24 cellular contexts compared by ENCODE assay signal in the genomic region with DNA sequence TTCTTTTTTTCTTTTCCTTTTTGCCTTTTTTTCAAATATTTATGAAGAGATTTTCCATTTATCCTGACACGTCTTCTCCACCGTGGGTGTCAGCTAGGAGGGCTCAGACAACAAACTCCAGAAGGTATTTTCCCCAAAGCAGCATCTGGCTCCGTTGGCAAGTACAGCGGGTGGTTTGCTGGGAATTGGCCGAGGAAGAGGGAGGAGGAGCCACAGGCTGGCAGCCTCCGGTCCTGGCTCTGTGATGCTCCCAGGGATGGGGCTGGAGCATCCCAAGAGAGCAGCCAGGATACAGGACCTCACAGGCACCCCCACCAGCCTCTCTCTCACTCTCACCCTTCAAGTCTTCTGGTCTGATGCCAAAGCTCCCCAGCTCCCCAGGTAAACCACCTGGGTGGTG. TPM values are rescaled to one million over a fixed set of nuclear protein-coding genes. Genes with fewer than 3 reads are reported as not detected.
A peak's percentile ranks its signal among the peaks of the same experiment; 100 is the strongest.
DNase-seq lines count a peak whose midpoint lies in the region; ATAC-seq and TF ChIP-seq lines count a peak whose summit lies in the region.
"Had no signal": no experiment of that assay in that cellular context is flagged by ENCODE, and none has a peak within 500 bp of the region (broad histone marks: within the 10 kb centered on the region; RNA-seq: fewer than 3 reads in every experiment).

No MANE protein-coding gene starts in this region.

- H3K27ac ChIP-seq in SJSA1 (peak overlapping the region; percentile 83), MM.1S (ENCODE audit: low read length) (no peak overlapping the region)
- H3K27ac ChIP-seq: colonic mucosa had no signal

- no peaks in the 10 kb centered on the region for H3F3A ChIP-seq in MM.1S (ENCODE audit: insufficient read depth, low read length)

- DNase-seq in A172 (ENCODE audit: low spot score) (peak; percentile 33), NCI-H1092 (lab: John Stamatoyannopoulos, UW) (peak; percentile 25), SJSA1 (ENCODE audit: low read depth in 1 of 2, low spot score in 2 of 2) (no peak), left lobe of liver (ENCODE audit: low spot score) (no peak), MM.1S (no peak)
- DNase-seq in stimulated activated effector memory CD8-positive, alpha-beta T cell treated with anti-CD3 and anti-CD28 coated beads, Interleukin-12 subunit alpha, Interleukin-12 subunit beta, amount 100 ng/mL, for 72 hours (ENCODE audit: low spot score in 2 of 2), result no peak
- no peak for DNase-seq in stimulated activated CD4-positive, alpha-beta T cell treated with anti-CD3 and anti-CD28 coated beads, Interleukin-15, amount 100 ng/mL, for 24 hours
- DNase-seq: ACHN; activated CD4-positive, alpha-beta T cell treated with anti-CD3 and anti-CD28 coated beads for 4 hours; activated CD8-positive, alpha-beta memory T cell treated with anti-CD3 and anti-CD28 coated beads, Interleukin-2, amount 50 U/mL, for 48 hours; activated naive CD4-positive, alpha-beta T cell; colonic mucosa; immature natural killer cell; naive thymus-derived CD8-positive, alpha-beta T cell; NCI-H1436; psoas muscle; stimulated activated CD4-positive, alpha-beta T cell treated with anti-CD3 and anti-CD28 coated beads, Interleukin-12 subunit alpha, Interleukin-12 subunit beta, amount 100 ng/mL, for 4 hours; stimulated activated naive CD8-positive, alpha-beta T cell treated with anti-CD3 and anti-CD28 coated beads, Interleukin-15, Interleukin-2, amounts not matched to agents 100 U/mL and 50 U/mL, for 24 hours; upper lobe of right lung had no signal

- H3K4me3 Mint-ChIP-seq in stimulated activated effector memory CD8-positive, alpha-beta T cell treated with anti-CD3 and anti-CD28 coated beads, Interleukin-12 subunit alpha, Interleukin-12 subunit beta, amount 100 ng/mL, for 72 hours, result no peak overlapping the region
- H3K4me3 Mint-ChIP-seq: immature natural killer cell; naive thymus-derived CD8-positive, alpha-beta T cell had no signal

- no peak overlapping the region for H3K4me2 ChIP-seq in MM.1S (ENCODE audit: low read depth, low read length)

- H3K4me3 ChIP-seq in SJSA1 (no peak overlapping the region), MM.1S (ENCODE audit: low read length) (no peak overlapping the region)
- H3K4me3 ChIP-seq: colonic mucosa, GM12878, lung, psoas muscle, upper lobe of right lung had no signal

- no peaks in the 10 kb centered on the region for H3K36me3 Mint-ChIP-seq in stimulated activated effector memory CD8-positive, alpha-beta T cell treated with anti-CD3 and anti-CD28 coated beads, Interleukin-12 subunit alpha, Interleukin-12 subunit beta, amount 100 ng/mL, for 72 hours
- H3K36me3 Mint-ChIP-seq: immature natural killer cell; naive thymus-derived CD8-positive, alpha-beta T cell had no signal

- H3K9me3 Mint-ChIP-seq in stimulated activated effector memory CD8-positive, alpha-beta T cell treated with anti-CD3 and anti-CD28 coated beads, Interleukin-12 subunit alpha, Interleukin-12 subunit beta, amount 100 ng/mL, for 72 hours, result no peaks in the 10 kb centered on the region
- H3K9me3 Mint-ChIP-seq: immature natural killer cell; naive thymus-derived CD8-positive, alpha-beta T cell had no signal

- H3K4me1 Mint-ChIP-seq in stimulated activated effector memory CD8-positive, alpha-beta T cell treated with anti-CD3 and anti-CD28 coated beads, Interleukin-12 subunit alpha, Interleukin-12 subunit beta, amount 100 ng/mL, for 72 hours, result no peaks in the 10 kb centered on the region
- H3K4me1 Mint-ChIP-seq: immature natural killer cell; naive thymus-derived CD8-positive, alpha-beta T cell had no signal

- H3K9me3 ChIP-seq in SJSA1 (replicated peaks), result no peaks in the 10 kb centered on the region
- H3K9me3 ChIP-seq in MM.1S (replicated peaks; ENCODE audit: insufficient read depth, low read length), result no peaks in the 10 kb centered on the region
- H3K9me3 ChIP-seq: colonic mucosa, psoas muscle, upper lobe of right lung had no signal

- no peak overlapping the region for H2AFZ ChIP-seq in MM.1S (ENCODE audit: low read length)

- no peaks in the 10 kb centered on the region for H3K27me3 ChIP-seq in SJSA1 (replicated peaks)
- no peaks in the 10 kb centered on the region; the same call in 1 of the 2 replicates for H3K27me3 ChIP-seq in MM.1S (replicated peaks; ENCODE audit: insufficient read depth, low read length)
- H3K27me3 ChIP-seq: colonic mucosa, upper lobe of right lung had no signal

- no peaks in the 10 kb centered on the region for H3K9me2 ChIP-seq in MM.1S (replicated peaks; ENCODE audit: insufficient read depth, low read length)

- TF ChIP-seq CTCF in MM.1S (IDR thresholded peaks at IDR 0.05; ENCODE audit: low read length), result no peak

- H3K4me1 ChIP-seq in SJSA1 (replicated peaks) (peaks cover 51% of the 10 kb centered on the region), MM.1S (ENCODE audit: low read length) (no peaks in the 10 kb centered on the region)
- H3K4me1 ChIP-seq: upper lobe of right lung had no signal

- no peaks in the 10 kb centered on the region for H3K79me2 ChIP-seq in MM.1S (ENCODE audit: low read length)

- no peaks in the 10 kb centered on the region for H3K36me3 ChIP-seq in SJSA1
- H3K36me3 ChIP-seq in MM.1S (replicated peaks; ENCODE audit: insufficient read depth, low read length), result no peaks in the 10 kb centered on the region
- H3K36me3 ChIP-seq: colonic mucosa, upper lobe of right lung had no signal

- ATAC-seq in left lobe of liver, result peak; percentile 30
- no peak for ATAC-seq in GM18858 (IDR thresholded peaks at IDR 0.05; ENCODE audit: unreplicated experiment)
- no peak for ATAC-seq in stimulated activated effector memory CD8-positive, alpha-beta T cell treated with anti-CD3 and anti-CD28 coated beads, Interleukin-12 subunit alpha, Interleukin-12 subunit beta, amount 100 ng/mL, for 72 hours
- ATAC-seq: GM12878; naive thymus-derived CD8-positive, alpha-beta T cell; stimulated activated naive CD8-positive, alpha-beta T cell treated with anti-CD3 and anti-CD28 coated beads, Interleukin-15, Interleukin-2, amounts not matched to agents 100 U/mL and 50 U/mL, for 24 hours; upper lobe of right lung had no signal

- H4K20me1 ChIP-seq in MM.1S (ENCODE audit: insufficient read depth, low read length), result no peaks in the 10 kb centered on the region

- no peak overlapping the region for H3K27ac Mint-ChIP-seq in stimulated activated effector memory CD8-positive, alpha-beta T cell treated with anti-CD3 and anti-CD28 coated beads, Interleukin-12 subunit alpha, Interleukin-12 subunit beta, amount 100 ng/mL, for 72 hours
- H3K27ac Mint-ChIP-seq: immature natural killer cell; naive thymus-derived CD8-positive, alpha-beta T cell had no signal

- no peak overlapping the region for H3K9ac ChIP-seq in MM.1S (ENCODE audit: low read length)

RNA-seq across cellular contexts. Expression of a gene that starts 10.8 kb away (rescaled TPM):
- total RNA-seq in A172 (2014; rRNA removed; shearing (Covaris generic)), result 17.2 and 26.1 TPM in 2 replicates
- 16.4 and 32.0 TPM in 2 replicates for total RNA-seq in SJSA1 (2014; rRNA removed; shearing (Covaris generic))
- total RNA-seq in left lobe of liver, result 0.10 TPM
- total RNA-seq: glomerular endothelial cell; naive thymus-derived CD8-positive, alpha-beta T cell; OCI-LY7; psoas muscle had no signal

Comparison
In these comparisons a context has a peak if more than half of its experiments do, and no peak if none do; other contexts are left out.
1. DNase-seq: peak in A172 (single experiment) and NCI-H1092 (single experiment); none in SJSA1 (0 of 2), left lobe of liver (single experiment), stimulated activated effector memory CD8-positive, alpha-beta T cell treated with anti-CD3 and anti-CD28 coated beads, Interleukin-12 subunit alpha, Interleukin-12 subunit beta, amount 100 ng/mL, for 72 hours (0 of 2), MM.1S (single experiment) and stimulated activated CD4-positive, alpha-beta T cell treated with anti-CD3 and anti-CD28 coated beads, Interleukin-15, amount 100 ng/mL, for 24 hours (single experiment).
2. RNA of a gene that starts 10.8 kb away (total RNA-seq): 16.4 to 32.0 TPM in SJSA1 and 17.2 to 26.1 TPM in A172; 0.10 TPM in left lobe of liver (single experiment); every median in the first group is over 10 times any median in the second.